Comparison of ENCODE assay signal across 23 cellular contexts in the genomic region with DNA sequence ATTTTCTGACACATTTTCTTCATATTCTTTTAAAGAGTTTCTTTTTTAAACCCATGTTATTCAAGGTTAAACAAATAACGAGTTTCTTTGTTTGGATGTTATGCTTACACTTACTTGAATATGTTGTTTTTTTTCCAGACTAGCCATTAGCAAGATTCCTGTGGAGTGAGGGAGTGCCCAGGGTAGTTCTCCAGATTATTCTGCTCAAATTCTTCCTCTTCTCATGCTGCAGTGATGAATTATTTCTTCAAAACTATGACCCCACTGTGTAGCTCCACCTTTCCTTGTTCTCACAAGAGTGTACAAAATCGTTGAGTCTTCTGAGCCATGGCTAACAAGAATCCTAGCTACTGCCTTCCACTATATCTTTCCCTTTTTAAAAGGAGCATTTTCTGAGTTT.
A peak's percentile ranks its signal among the peaks of the same experiment; 100 is the strongest.
DNase-seq lines count a peak whose midpoint lies in the region; ATAC-seq and FAIRE-seq lines count a peak whose summit lies in the region.
"Had no signal": no experiment of that assay in that cellular context is flagged by ENCODE, and none has a peak within 500 bp of the region (broad histone marks: within the 10 kb centered on the region; RNA-seq: fewer than 3 reads in every experiment).

No MANE protein-coding gene starts in this region.

- ATAC-seq in sciatic nerve (peak; percentile 67), GM21390 (IDR thresholded peaks at IDR 0.05; ENCODE audit: unreplicated experiment) (no peak)
- ATAC-seq in activated naive CD8-positive, alpha-beta T cell treated with anti-CD3 and anti-CD28 coated beads, Interleukin-2, amount 50 U/mL, for 24 hours, result no peak

- no peak overlapping the region for H3K27ac Mint-ChIP-seq in activated naive CD8-positive, alpha-beta T cell treated with anti-CD3 and anti-CD28 coated beads, Interleukin-2, amount 50 U/mL, for 24 hours
- H3K27ac Mint-ChIP-seq: CD4-positive, alpha-beta memory T cell; CD8-positive, alpha-beta memory T cell had no signal

- peaks cover 8% of the 10 kb centered on the region for H3K9me3 Mint-ChIP-seq in activated naive CD8-positive, alpha-beta T cell treated with anti-CD3 and anti-CD28 coated beads, Interleukin-2, amount 50 U/mL, for 24 hours

- no peaks in the 10 kb centered on the region for H3K36me3 Mint-ChIP-seq in activated naive CD8-positive, alpha-beta T cell treated with anti-CD3 and anti-CD28 coated beads, Interleukin-2, amount 50 U/mL, for 24 hours (ENCODE audit: low read depth)
- H3K36me3 Mint-ChIP-seq: CD14-positive monocyte; CD4-positive, alpha-beta memory T cell; CD4-positive, CD25-positive, alpha-beta regulatory T cell; CD8-positive, alpha-beta memory T cell had no signal

- intact Hi-C loops in sciatic nerve (cut with DNase I), result no loop called here

- FAIRE-seq in endometrium (lab: Jason Lieb, UNC), result peak; percentile 99
- FAIRE-seq: A204.1, D721Med, G401.6, GM19239 had no signal

- H3K4me3 Mint-ChIP-seq in activated naive CD8-positive, alpha-beta T cell treated with anti-CD3 and anti-CD28 coated beads, Interleukin-2, amount 50 U/mL, for 24 hours, result no peak overlapping the region
- H3K4me3 Mint-ChIP-seq: CD14-positive monocyte; CD4-positive, alpha-beta memory T cell; CD8-positive, alpha-beta memory T cell had no signal

- DNase-seq in astrocyte of the hippocampus (ENCODE audit: low read depth, low spot score) (peak; percentile 59), sciatic nerve (ENCODE audit: low spot score) (no peak), SHP77 (lab: John Stamatoyannopoulos, UW) (no peak), COLO668 (lab: John Stamatoyannopoulos, UW; ENCODE audit: unreplicated experiment) (no peak)
- no peak for DNase-seq in activated naive CD8-positive, alpha-beta T cell treated with anti-CD3 and anti-CD28 coated beads, Interleukin-2, amount 50 U/mL, for 24 hours
- DNase-seq: 8988T; ACHN; BE2C; C1 segment of cervical spinal cord; Caco-2; Calu3; CD4-positive, alpha-beta memory T cell; CD4-positive, CD25-positive, alpha-beta regulatory T cell; CD8-positive, alpha-beta memory T cell; DMS79 treated with DMSO at 0.1 percent for 48 hours; GF-D8 had no signal

- no peaks in the 10 kb centered on the region for H3K4me1 Mint-ChIP-seq in activated naive CD8-positive, alpha-beta T cell treated with anti-CD3 and anti-CD28 coated beads, Interleukin-2, amount 50 U/mL, for 24 hours
- H3K4me1 Mint-ChIP-seq: CD14-positive monocyte; CD4-positive, alpha-beta memory T cell; CD4-positive, CD25-positive, alpha-beta regulatory T cell; CD8-positive, alpha-beta memory T cell had no signal

- H3K27me3 Mint-ChIP-seq in activated naive CD8-positive, alpha-beta T cell treated with anti-CD3 and anti-CD28 coated beads, Interleukin-2, amount 50 U/mL, for 24 hours, result peaks cover 40% of the 10 kb centered on the region
